In genomic region chr12:109097435-109098141, GRCh38 we compare ENCODE assay signal across 1 cellular context.
TF ChIP-seq lines count a peak whose summit lies in the region.

Gene UNG, plus strand, starts transcription at chr12:109097597. Its CDS starts 83 bp downstream, at chr12:109097680.

TF ChIP-seq in K562, 482 proteins besides CTCF, POLR2A, EP300 and RAD21 (continued from another document and continues in another):
- TF ChIP-seq, protein P1, sequence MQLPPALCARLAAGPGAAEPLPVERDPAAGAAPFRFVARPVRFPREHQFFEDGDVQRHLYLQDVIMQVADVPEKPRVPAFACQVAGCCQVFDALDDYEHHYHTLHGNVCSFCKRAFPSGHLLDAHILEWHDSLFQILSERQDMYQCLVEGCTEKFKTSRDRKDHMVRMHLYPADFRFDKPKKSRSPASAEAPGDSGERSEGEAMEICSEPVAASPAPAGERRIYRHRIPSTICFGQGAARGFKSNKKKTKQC (CRISPR knock-in tag; IDR thresholded peaks at IDR 0.05) = no peak
- TF ChIP-seq HDAC6 (IDR thresholded peaks at IDR 0.05; ENCODE audit: low read depth, low read length) (no peak), XRCC4 (IDR thresholded peaks at IDR 0.05; ENCODE audit: extremely low read depth, insufficient read depth, insufficient read length) (no peak), KHSRP (IDR thresholded peaks at IDR 0.05) (no peak), PATZ1 (CRISPR knock-in tag; IDR thresholded peaks at IDR 0.05; ENCODE audit: borderline replicate concordance) (no peak), SMARCC2 (IDR thresholded peaks at IDR 0.05; ENCODE audit: low read depth) (no peak), U2AF1 (optimal IDR thresholded peaks at IDR 0.05; ENCODE audit: low read depth, low read length) (no peak), KLF13 (tag; IDR thresholded peaks at IDR 0.05; ENCODE audit: borderline replicate concordance, low read depth) (no peak; the same call in 1 of the 2 replicates), ZNF551 (CRISPR knock-in tag; IDR thresholded peaks at IDR 0.05) (no peak), MAZ (CRISPR knock-in tag; conservative IDR thresholded peaks at IDR 0.05 in 1 of 2, IDR thresholded peaks at IDR 0.05 in 1 of 2) (no peak; a peak in 1 of 4 replicates), SMC3 (conservative IDR thresholded peaks at IDR 0.05; ENCODE audit: insufficient read depth, low read depth, low read length) (no peak), EHMT2 (IDR thresholded peaks at IDR 0.05) (no peak), NCOA2 (IDR thresholded peaks at IDR 0.05; ENCODE audit: partially characterized antibody in 2 of 2) (no peak), TAF15 (IDR thresholded peaks at IDR 0.05; ENCODE audit: low read depth, low read length) (no peak), HDAC3 (IDR thresholded peaks at IDR 0.05; ENCODE audit: borderline replicate concordance, partially characterized antibody) (no peak), STAT6 (CRISPR knock-in tag; IDR thresholded peaks at IDR 0.05) (no peak), SMAD1 (IDR thresholded peaks at IDR 0.05; ENCODE audit: low read depth, low read length, partially characterized antibody) (no peak), PTRF (tag; IDR thresholded peaks at IDR 0.05) (no peak), E2F1 (CRISPR knock-in tag; IDR thresholded peaks at IDR 0.05) (peak; percentile 78), ZNF280B (CRISPR knock-in tag; IDR thresholded peaks at IDR 0.05) (no peak), TFAM (CRISPR knock-in tag; conservative IDR thresholded peaks at IDR 0.05) (no peak), ZNF175 (CRISPR knock-in tag; IDR thresholded peaks at IDR 0.05; ENCODE audit: low read depth) (no peak), STAG1 (CRISPR knock-in tag; IDR thresholded peaks at IDR 0.05; ENCODE audit: borderline replicate concordance) (no peak), TEAD1 (CRISPR knock-in tag; IDR thresholded peaks at IDR 0.05) (peak in 1 of 2 experiments; percentile 72; a peak in 1 of 4 replicates), SRSF3 (IDR thresholded peaks at IDR 0.05; ENCODE audit: insufficient read depth, low read length) (no peak), RBM14 (IDR thresholded peaks at IDR 0.05; ENCODE audit: borderline replicate concordance, insufficient read depth, low read depth, low read length) (no peak), BMI1 (IDR thresholded peaks at IDR 0.05; ENCODE audit: low read length) (no peak), CSDE1 (IDR thresholded peaks at IDR 0.05) (no peak), ZNF589 (CRISPR knock-in tag; IDR thresholded peaks at IDR 0.05; ENCODE audit: low read depth) (no peak), HMGN3 (IDR thresholded peaks at IDR 0.05; ENCODE audit: borderline replicate concordance, extremely low read depth, insufficient read length, low read depth, low read length) (peak; percentile 37), FOXK1 (CRISPR knock-in tag; IDR thresholded peaks at IDR 0.05; ENCODE audit: borderline replicate concordance) (no peak), CHCHD3 (CRISPR knock-in tag; IDR thresholded peaks at IDR 0.05) (no peak), POU5F1 (IDR thresholded peaks at IDR 0.05; ENCODE audit: borderline replicate concordance, low read depth, low read length, partially characterized antibody) (no peak), AFF4 (CRISPR knock-in tag; IDR thresholded peaks at IDR 0.05) (no peak), BRF2 (IDR thresholded peaks at IDR 0.05; ENCODE audit: borderline replicate concordance, insufficient read depth, insufficient read length) (no peak), NFATC3 (IDR thresholded peaks at IDR 0.05) (no peak)
- TF ChIP-seq, protein P2, sequence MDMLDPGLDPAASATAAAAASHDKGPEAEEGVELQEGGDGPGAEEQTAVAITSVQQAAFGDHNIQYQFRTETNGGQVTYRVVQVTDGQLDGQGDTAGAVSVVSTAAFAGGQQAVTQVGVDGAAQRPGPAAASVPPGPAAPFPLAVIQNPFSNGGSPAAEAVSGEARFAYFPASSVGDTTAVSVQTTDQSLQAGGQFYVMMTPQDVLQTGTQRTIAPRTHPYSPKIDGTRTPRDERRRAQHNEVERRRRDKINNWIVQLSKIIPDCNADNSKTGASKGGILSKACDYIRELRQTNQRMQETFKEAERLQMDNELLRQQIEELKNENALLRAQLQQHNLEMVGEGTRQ (CRISPR knock-in tag; IDR thresholded peaks at IDR 0.05) = peak; percentile 59
- TF ChIP-seq, protein P3, sequence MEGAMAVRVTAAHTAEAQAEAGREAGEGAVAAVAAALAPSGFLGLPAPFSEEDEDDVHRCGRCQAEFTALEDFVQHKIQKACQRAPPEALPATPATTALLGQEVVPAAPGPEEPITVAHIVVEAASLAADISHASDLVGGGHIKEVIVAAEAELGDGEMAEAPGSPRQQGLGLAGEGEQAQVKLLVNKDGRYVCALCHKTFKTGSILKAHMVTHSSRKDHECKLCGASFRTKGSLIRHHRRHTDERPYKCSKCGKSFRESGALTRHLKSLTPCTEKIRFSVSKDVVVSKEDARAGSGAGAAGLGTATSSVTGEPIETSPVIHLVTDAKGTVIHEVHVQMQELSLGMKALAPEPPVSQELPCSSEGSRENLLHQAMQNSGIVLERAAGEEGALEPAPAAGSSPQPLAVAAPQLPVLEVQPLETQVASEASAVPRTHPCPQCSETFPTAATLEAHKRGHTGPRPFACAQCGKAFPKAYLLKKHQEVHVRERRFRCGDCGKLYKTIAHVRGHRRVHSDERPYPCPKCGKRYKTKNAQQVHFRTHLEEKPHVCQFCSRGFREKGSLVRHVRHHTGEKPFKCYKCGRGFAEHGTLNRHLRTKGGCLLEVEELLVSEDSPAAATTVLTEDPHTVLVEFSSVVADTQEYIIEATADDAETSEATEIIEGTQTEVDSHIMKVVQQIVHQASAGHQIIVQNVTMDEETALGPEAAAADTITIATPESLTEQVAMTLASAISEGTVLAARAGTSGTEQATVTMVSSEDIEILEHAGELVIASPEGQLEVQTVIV (CRISPR knock-in tag; IDR thresholded peaks at IDR 0.05; ENCODE audit: borderline replicate concordance) = no peak
- TF ChIP-seq, protein P4, sequence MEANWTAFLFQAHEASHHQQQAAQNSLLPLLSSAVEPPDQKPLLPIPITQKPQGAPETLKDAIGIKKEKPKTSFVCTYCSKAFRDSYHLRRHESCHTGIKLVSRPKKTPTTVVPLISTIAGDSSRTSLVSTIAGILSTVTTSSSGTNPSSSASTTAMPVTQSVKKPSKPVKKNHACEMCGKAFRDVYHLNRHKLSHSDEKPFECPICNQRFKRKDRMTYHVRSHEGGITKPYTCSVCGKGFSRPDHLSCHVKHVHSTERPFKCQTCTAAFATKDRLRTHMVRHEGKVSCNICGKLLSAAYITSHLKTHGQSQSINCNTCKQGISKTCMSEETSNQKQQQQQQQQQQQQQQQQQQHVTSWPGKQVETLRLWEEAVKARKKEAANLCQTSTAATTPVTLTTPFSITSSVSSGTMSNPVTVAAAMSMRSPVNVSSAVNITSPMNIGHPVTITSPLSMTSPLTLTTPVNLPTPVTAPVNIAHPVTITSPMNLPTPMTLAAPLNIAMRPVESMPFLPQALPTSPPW (CRISPR knock-in tag; IDR thresholded peaks at IDR 0.05) = peak; percentile 68
